In the genomic region with DNA sequence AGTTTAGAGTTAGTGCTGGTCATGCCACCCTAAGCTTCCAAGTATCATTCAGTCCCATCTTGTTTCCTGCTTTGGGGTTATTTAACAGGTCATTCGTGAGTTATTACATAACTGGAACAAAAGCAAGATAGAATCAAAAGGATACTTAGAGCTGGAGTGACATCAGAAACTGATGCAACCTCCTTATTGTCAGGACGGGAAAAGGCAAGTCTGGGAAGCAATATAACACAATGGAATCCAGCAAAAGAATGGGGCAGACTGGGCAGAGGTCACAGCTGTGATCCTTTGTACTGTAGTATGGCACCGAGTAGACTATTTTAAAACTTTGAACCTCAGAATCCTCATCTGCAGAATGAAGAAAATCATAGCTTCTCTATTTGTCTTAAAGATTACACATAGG, we compare ENCODE assay signal across 26 cellular contexts. TPM values are rescaled to one million over a fixed set of nuclear protein-coding genes. Genes with fewer than 3 reads are reported as not detected.
DNase-seq lines count a peak whose midpoint lies in the region; TF ChIP-seq lines count a peak whose summit lies in the region.
"Had no signal": no experiment of that assay in that cellular context is flagged by ENCODE, and none has a peak within 500 bp of the region (broad histone marks: within the 10 kb centered on the region; RNA-seq: fewer than 3 reads in every experiment).

No MANE protein-coding gene starts in this region.

- CTCF ChIA-PET in GM10248 (lab: Yijun Ruan, JAX), result no interaction called here

- peak overlapping the region; percentile 81 for H3K27ac ChIP-seq in epithelial cell of prostate
- H3K27ac ChIP-seq: 22Rv1, body of pancreas, lower lobe of right lung, neural progenitor cell, prostate gland, spleen, suprapubic skin had no signal

- TF ChIP-seq CTCF in GM10248 (IDR thresholded peaks at IDR 0.05; ENCODE audit: control extremely low read depth, extremely low read depth, low read depth, missing control alignments), result no peak

- DNase-seq in DMS53 (lab: John Stamatoyannopoulos, UW) (peak; percentile 21), DMS53 treated with DMSO at 0.1 percent for 48 hours (lab: John Stamatoyannopoulos, UW; ENCODE audit: unreplicated experiment) (no peak), amniotic epithelial cell (ENCODE audit: low read depth) (peak; percentile 62), epithelial cell of prostate (ENCODE audit: low read depth, low spot score) (no peak), renal cortical epithelial cell (ENCODE audit: low read depth) (peak; percentile 65), GM10248 (ENCODE audit: extremely low spot score) (no peak)
- DNase-seq in stimulated activated naive CD4-positive, alpha-beta T cell (lab: John Stamatoyannopoulos, UW), result no peak
- no peak for DNase-seq in stimulated activated CD4-positive, alpha-beta T cell treated with anti-CD3 and anti-CD28 coated beads, Interleukin-12 subunit alpha, Interleukin-12 subunit beta, amount 100 ng/mL, for 4 hours
- DNase-seq: activated CD8-positive, alpha-beta T cell treated with anti-CD3 and anti-CD28 coated beads for 36 hours; activated effector memory CD4-positive, alpha-beta T cell treated with anti-CD3 and anti-CD28 coated beads, Interleukin-2, amount 50 U/mL, for 16 hours; activated T-cell treated with anti-CD3 and anti-CD28 coated beads for 4 hours; BE2C; body of pancreas; DND-41; effector memory CD8-positive, alpha-beta T cell; glutamatergic neuron; H9; lower lobe of right lung; NCI-H526 treated with DMSO at 0.1 percent for 48 hours; SHP77; spleen; stimulated activated CD4-positive, alpha-beta T cell treated with anti-CD3 and anti-CD28 coated beads, Interleukin-4, amount 100 ng/mL, for 1 hour had no signal

- POLR2A ChIA-PET in GM10248 (lab: Yijun Ruan, JAX), result no interaction called here

RNA-seq across cellular contexts. Expression of a gene that starts 4.4 kb away (rescaled TPM):
- total RNA-seq in renal cortical epithelial cell, result 197 and 327 TPM in 2 replicates

Comparison
In these comparisons a context has a peak if more than half of its experiments do, and no peak if none do; other contexts are left out.
1. DNase-seq: peak in DMS53 (single experiment), amniotic epithelial cell (single experiment) and renal cortical epithelial cell (single experiment); none in DMS53 treated with DMSO at 0.1 percent for 48 hours (single experiment), epithelial cell of prostate (single experiment), GM10248 (single experiment), stimulated activated naive CD4-positive, alpha-beta T cell (0 of 6) and stimulated activated CD4-positive, alpha-beta T cell treated with anti-CD3 and anti-CD28 coated beads, Interleukin-12 subunit alpha, Interleukin-12 subunit beta, amount 100 ng/mL, for 4 hours (single experiment).